Comparison of ENCODE assay signal across 8 cellular contexts in the genomic region with DNA sequence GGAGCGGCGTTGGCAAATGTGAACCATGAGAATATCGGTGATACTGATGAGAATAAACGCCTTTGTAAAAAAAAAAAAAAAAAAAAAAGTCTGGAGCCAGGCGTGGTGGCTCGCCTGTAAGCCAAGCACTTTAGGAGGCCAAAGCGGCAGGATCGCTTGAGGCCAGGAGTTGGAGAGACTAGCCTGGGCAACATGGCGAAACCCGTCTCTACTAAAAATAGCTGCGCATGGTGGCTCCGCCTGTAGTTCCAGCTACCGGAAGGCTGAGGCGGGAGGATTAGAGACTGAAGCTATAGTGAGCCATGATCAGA. TPM values are rescaled to one million over a fixed set of nuclear protein-coding genes. Genes with fewer than 3 reads are reported as not detected.
DNase-seq lines count a peak whose midpoint lies in the region; ATAC-seq, FAIRE-seq and TF ChIP-seq lines count a peak whose summit lies in the region.

No MANE protein-coding gene starts in this region.

- no peak for TF ChIP-seq POLR2A in prostate gland (IDR thresholded peaks at IDR 0.05)

- H3K27ac ChIP-seq in RWPE1 (peak overlapping the region; percentile 98), prostate gland (peak overlapping the region; percentile 97)

- ATAC-seq in GM21515 (IDR thresholded peaks at IDR 0.05; ENCODE audit: unreplicated experiment) = peak; percentile 37
- no peak for ATAC-seq in HG03469 (IDR thresholded peaks at IDR 0.05; ENCODE audit: unreplicated experiment)

- CTCF ChIA-PET in RWPE1 (lab: Yijun Ruan, JAX) = interaction anchor here (0.5 to 1.2 kb wide), 2 partner anchors 61 to 227 kb away, joined by 3 read pairs; no protein-coding TSS in a partner anchor

- DNase-seq in RWPE1 (ENCODE audit: low spot score) = no peak
- DNase-seq in fibroblast of mammary gland (ENCODE audit: low read depth) = no peak
- no peak for DNase-seq in prostate gland (ENCODE audit: low spot score)
- no peak for DNase-seq in NCI-H1092 treated with DMSO at 0.1 percent for 48 hours (lab: John Stamatoyannopoulos, UW)
- no peak for DNase-seq in NCI-H2107 (lab: John Stamatoyannopoulos, UW)
- no peak for DNase-seq in HTR-8/SVneo (ENCODE audit: insufficient read length, low spot score)

- POLR2A ChIA-PET in RWPE1 (lab: Yijun Ruan, JAX; ENCODE audit: low non-redundant PET) = interaction anchor here (0.7 to 0.9 kb wide), 2 partner anchors 28 to 56 kb away, joined by 3 read pairs; no protein-coding TSS in a partner anchor

- no peak for FAIRE-seq in HTR-8/SVneo (lab: Jason Lieb, UNC)

- WGBS in prostate gland = under 1% methylated on average over 14 of the region's 14 CpGs

- no peaks in the 10 kb centered on the region for H3K9me3 ChIP-seq in prostate gland

- peaks cover 0 to 2% of the 10 kb centered on the region in 2 donors for H3K36me3 ChIP-seq in prostate gland

- TF ChIP-seq CTCF in RWPE1 (conservative IDR thresholded peaks at IDR 0.05; ENCODE audit: low read depth) = no peak
- TF ChIP-seq CTCF in fibroblast of mammary gland (conservative IDR thresholded peaks at IDR 0.05; ENCODE audit: control insufficient read depth, insufficient read depth, low read depth, low read length) = no peak
- no peak for TF ChIP-seq CTCF in prostate gland (IDR thresholded peaks at IDR 0.05)

- intact Hi-C loops in prostate gland (cut with DNase I) = loop anchor here (5.0 kb wide), 2 partner anchors 37 to 177 kb away; no protein-coding TSS in a partner anchor

- H3K4me3 ChIP-seq in fibroblast of mammary gland (ENCODE audit: control insufficient read depth, low read depth, low read length) (peak overlapping the region; percentile 92), prostate gland (peak overlapping the region; percentile 72)

- H3K27me3 ChIP-seq in prostate gland (replicated peaks; ENCODE audit: insufficient read depth) = no peaks in the 10 kb centered on the region

- peaks cover 3% of the 10 kb centered on the region for H3K4me1 ChIP-seq in prostate gland (replicated peaks)

RNA-seq across cellular contexts. Expression of a gene that starts 0.4 kb away (rescaled TPM):
- 10 to 100 TPM; 30.8 to 39.5 TPM for total RNA-seq in prostate gland

RNA-seq across cellular contexts. Expression of a gene that starts 25.0 kb away (rescaled TPM):
- 10 to 100 TPM; 48.8 to 84.2 TPM for total RNA-seq in prostate gland

RNA-seq across cellular contexts. Expression of a gene that starts 25.4 kb away (rescaled TPM):
- total RNA-seq in prostate gland = 100 to 1,000 TPM in 1 of 2 donors, 10 to 100 TPM in 1; 94.9 to 112 TPM

RNA-seq across cellular contexts. Expression of a gene that starts 49.9 kb away (rescaled TPM):
- total RNA-seq in prostate gland = not detected
